In genomic region chr6:17972074-17972966, GRCh38 we compare ENCODE assay signal across 1 cellular context.
TF ChIP-seq lines count a peak whose summit lies in the region.

No MANE protein-coding gene starts in this region.

TF ChIP-seq in K562, 482 proteins besides CTCF, POLR2A, EP300 and RAD21 (continued from another document and continues in another):
- TF ChIP-seq CEBPZ (IDR thresholded peaks at IDR 0.05; ENCODE audit: borderline replicate concordance, low read depth, low read length) (no peak), MTA2 (IDR thresholded peaks at IDR 0.05; ENCODE audit: low read depth) (no peak), UBTF (IDR thresholded peaks at IDR 0.05; ENCODE audit: borderline replicate concordance in 1 of 2, low read depth in 2 of 2, low read length in 2 of 2) (0 out of 4 replicates have a peak, but pooled peaks of 1 of the 2 experiments have one; percentile 33), ZNF592 (IDR thresholded peaks at IDR 0.05) (0 out of 2 replicates have a peak, but pooled peaks have one; percentile 1), KLF10 (CRISPR knock-in tag; IDR thresholded peaks at IDR 0.05) (no peak), POLR3G (IDR thresholded peaks at IDR 0.05; ENCODE audit: extremely low read depth, insufficient read length, insufficient replicate concordance) (no peak), NRF1 (conservative IDR thresholded peaks at IDR 0.05 in 1 of 2, IDR thresholded peaks at IDR 0.05 in 1 of 2) (no peak), SREBF2 (CRISPR knock-in tag; IDR thresholded peaks at IDR 0.05) (no peak), NR0B1 (IDR thresholded peaks at IDR 0.05; ENCODE audit: partially characterized antibody) (no peak), BCL6 (CRISPR knock-in tag; IDR thresholded peaks at IDR 0.05) (no peak), NR2F6 (CRISPR knock-in tag; IDR thresholded peaks at IDR 0.05) (no peak), HMGN3 (IDR thresholded peaks at IDR 0.05; ENCODE audit: borderline replicate concordance, extremely low read depth, insufficient read length, low read depth, low read length) (no peak), ZNF316 (IDR thresholded peaks at IDR 0.05) (peak; percentile 93), RFX1 (IDR thresholded peaks at IDR 0.05) (no peak), NBN (IDR thresholded peaks at IDR 0.05; ENCODE audit: low read depth) (0 out of 2 replicates have a peak, but pooled peaks have one; percentile 12), HMGXB4 (CRISPR knock-in tag; IDR thresholded peaks at IDR 0.05) (no peak), THRA (IDR thresholded peaks at IDR 0.05) (no peak), BRD4 (IDR thresholded peaks at IDR 0.05) (peak; percentile 78), SREBF1 (IDR thresholded peaks at IDR 0.05; ENCODE audit: borderline replicate concordance, low read depth, low read length) (no peak), CHCHD3 (CRISPR knock-in tag; IDR thresholded peaks at IDR 0.05) (no peak), IRF1 (CRISPR knock-in tag; IDR thresholded peaks at IDR 0.05; ENCODE audit: borderline replicate concordance) (no peak), TBP (optimal IDR thresholded peaks at IDR 0.05; ENCODE audit: low read depth, low read length) (no peak), YY1 (IDR thresholded peaks at IDR 0.05; ENCODE audit: borderline replicate concordance in 1 of 3, control insufficient read depth in 1 of 3, extremely low read depth in 1 of 3, insufficient read depth in 3 of 3, insufficient read length in 1 of 3, insufficient replicate concordance in 2 of 3, low read depth in 1 of 3, low read length in 2 of 3) (no peak), ZNF384 (IDR thresholded peaks at IDR 0.05; ENCODE audit: low read depth, low read length) (peak; percentile 59; the same call in 1 of the 2 replicates), NR4A1 (CRISPR knock-in tag; IDR thresholded peaks at IDR 0.05) (no peak), NR4A1 (tag; IDR thresholded peaks at IDR 0.05) (no peak), ZBTB12 (CRISPR knock-in tag; IDR thresholded peaks at IDR 0.05) (no peak), PBX2 (CRISPR knock-in tag; IDR thresholded peaks at IDR 0.05; ENCODE audit: low read depth) (no peak), PBX2 (tag; conservative IDR thresholded peaks at IDR 0.05; ENCODE audit: low read depth) (no peak), JUND (IDR thresholded peaks at IDR 0.05; ENCODE audit: borderline replicate concordance, low read depth, low read length) (no peak), JUND (tag; IDR thresholded peaks at IDR 0.05; ENCODE audit: borderline replicate concordance, low read depth, low read length) (no peak), MECOM (CRISPR knock-in tag; IDR thresholded peaks at IDR 0.05) (no peak), MAZ (CRISPR knock-in tag; conservative IDR thresholded peaks at IDR 0.05 in 1 of 2, IDR thresholded peaks at IDR 0.05 in 1 of 2) (no peak), ZNF311 (CRISPR knock-in tag; IDR thresholded peaks at IDR 0.05) (0 out of 2 replicates have a peak, but pooled peaks have one; percentile 12), RHOXF2B (CRISPR knock-in tag; conservative IDR thresholded peaks at IDR 0.05) (no peak), TBL1XR1 (IDR thresholded peaks at IDR 0.05; ENCODE audit: low read length in 2 of 2) (peak in 1 of 2 experiments; percentile 11; a peak in 1 of 4 replicates), ELK3 (CRISPR knock-in tag; IDR thresholded peaks at IDR 0.05) (no peak), CBX5 (IDR thresholded peaks at IDR 0.05; ENCODE audit: borderline replicate concordance, low read depth) (no peak), HDGF (IDR thresholded peaks at IDR 0.05) (no peak), ZNF197 (CRISPR knock-in tag; IDR thresholded peaks at IDR 0.05; ENCODE audit: low read depth) (no peak), U2AF2 (optimal IDR thresholded peaks at IDR 0.05; ENCODE audit: low read depth, low read length) (no peak)
